In the genomic region with DNA sequence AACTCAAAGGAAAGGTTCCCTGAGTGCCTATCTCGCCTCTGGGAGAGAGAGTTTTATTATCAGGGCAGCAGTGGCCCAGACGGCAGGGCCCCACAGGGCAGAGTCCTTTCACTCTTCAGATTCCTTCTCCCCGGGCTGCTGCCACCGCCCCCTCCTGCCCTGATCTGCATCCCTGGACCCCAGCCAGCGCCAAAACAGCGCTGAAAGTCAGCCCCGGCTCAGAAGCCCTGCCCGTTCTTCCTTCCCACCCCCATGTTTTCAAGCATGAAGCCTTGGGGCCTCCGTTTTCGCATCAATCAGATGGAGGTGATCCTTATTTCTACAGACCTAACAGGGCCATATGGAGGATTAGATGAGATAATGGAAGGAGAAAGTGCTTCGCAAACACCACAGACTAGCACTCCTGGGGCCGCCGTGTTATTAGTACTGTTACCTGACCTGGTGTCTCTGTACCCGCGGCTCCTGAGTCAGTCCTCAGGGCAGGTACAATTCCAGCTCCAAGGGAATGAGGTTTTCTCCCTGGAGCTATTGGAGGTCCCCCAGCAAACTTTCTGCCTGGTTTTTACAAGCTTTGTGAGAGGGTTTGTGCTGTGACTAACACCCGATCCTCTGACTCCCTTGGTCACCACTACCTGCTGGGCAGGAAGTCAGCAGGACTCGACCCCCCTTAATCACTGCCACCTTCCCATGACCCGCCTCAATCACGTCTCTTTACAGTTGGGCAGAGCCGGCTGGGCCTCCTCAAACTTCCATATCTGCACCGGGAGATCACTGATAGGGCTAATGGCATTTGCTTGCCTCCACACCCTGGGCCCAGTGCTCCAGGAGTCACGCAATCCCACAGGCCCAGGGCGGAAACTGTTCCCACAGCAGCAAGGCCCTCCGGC, we compare ENCODE assay signal across 12 cellular contexts. TPM values are rescaled to one million over a fixed set of nuclear protein-coding genes. Genes with fewer than 3 reads are reported as not detected.
DNase-seq lines count a peak whose midpoint lies in the region; ATAC-seq and TF ChIP-seq lines count a peak whose summit lies in the region.
"Had no signal": no experiment of that assay in that cellular context is flagged by ENCODE, and none has a peak within 500 bp of the region (broad histone marks: within the 10 kb centered on the region; RNA-seq: fewer than 3 reads in every experiment).

No MANE protein-coding gene starts in this region.

- no peaks in the 10 kb centered on the region for H3K9me3 ChIP-seq in H9 (ENCODE audit: control insufficient read depth, low read depth, low read length)
- H3K9me3 ChIP-seq in Panc1 (ENCODE audit: control insufficient read depth, insufficient read depth, low read depth, low read length) = no peaks in the 10 kb centered on the region
- H3K9me3 ChIP-seq in Karpas-422 (ENCODE audit: low read length) = no peaks in the 10 kb centered on the region

- BruUV-seq in Panc1 (replicated peaks; lab: Mats Ljungman, UMichigan) = no TSS peak

- no peak overlapping the region for H3K23ac ChIP-seq in H9 (ENCODE audit: insufficient read length, low read depth, low read length)

- H4K8ac ChIP-seq in H9 (replicated peaks; ENCODE audit: insufficient read length, low read depth, low read length) = no peak overlapping the region

- H3K9me3 Mint-ChIP-seq in H9 = no peaks in the 10 kb centered on the region
- H3K9me3 Mint-ChIP-seq in progenitor cell of endocrine pancreas (ENCODE audit: low read depth) = no peaks in the 10 kb centered on the region
- H3K9me3 Mint-ChIP-seq: stimulated activated effector memory CD8-positive, alpha-beta T cell treated with anti-CD3 and anti-CD28 coated beads, Interleukin-12 subunit alpha, Interleukin-12 subunit beta, amount 100 ng/mL, for 72 hours; T-helper 2 cell treated with Interferon-gamma antibody and Interleukin-4, amounts not matched to agents 5 μg/mL and 100 μg/mL, for 36 hours had no signal

- H3K36me3 Mint-ChIP-seq in H9 (ENCODE audit: insufficient read depth in 1 of 3, low read depth in 3 of 3) (no peaks in the 10 kb centered on the region), progenitor cell of endocrine pancreas (ENCODE audit: insufficient read depth) (no peaks in the 10 kb centered on the region)
- H3K36me3 Mint-ChIP-seq: stimulated activated effector memory CD8-positive, alpha-beta T cell treated with anti-CD3 and anti-CD28 coated beads, Interleukin-12 subunit alpha, Interleukin-12 subunit beta, amount 100 ng/mL, for 72 hours had no signal

- no peak overlapping the region for H2BK120ac ChIP-seq in H9 (ENCODE audit: low read depth, low read length, poor library complexity, severe bottlenecking)

- H2AFZ ChIP-seq in H9 (ENCODE audit: low read length) = no peak overlapping the region
- H2AFZ ChIP-seq in Karpas-422 (ENCODE audit: low read length) = no peak overlapping the region

- H3K27ac Mint-ChIP-seq in H9 = peak overlapping the region in 1 of 3 experiments; percentile 20; a peak in 2 of 7 replicates
- H3K27ac Mint-ChIP-seq in progenitor cell of endocrine pancreas = peak overlapping the region; percentile 95
- H3K27ac Mint-ChIP-seq: T-helper 2 cell treated with Interferon-gamma antibody and Interleukin-4, amounts not matched to agents 5 μg/mL and 100 μg/mL, for 36 hours had no signal

- H3K27me3 Mint-ChIP-seq in H9 (ENCODE audit: low read depth) = peaks cover 28% of the 10 kb centered on the region
- no peaks in the 10 kb centered on the region for H3K27me3 Mint-ChIP-seq in progenitor cell of endocrine pancreas

- no peaks in the 10 kb centered on the region for H3K9me2 ChIP-seq in Karpas-422 (replicated peaks; ENCODE audit: insufficient read depth, low read length)

- H3T11ph ChIP-seq in H9 (ENCODE audit: low read length) = no peak overlapping the region

- in situ Hi-C loops in Panc1 (cut with HindIII; ENCODE audit: low pct_unique_long_range_greater_than_20kb, low sequenced_read_pairs) = no loop called here

- H2BK12ac ChIP-seq in H9 (ENCODE audit: insufficient read length, low read depth, low read length) = no peak overlapping the region

- no peaks in the 10 kb centered on the region for H3K23me2 ChIP-seq in H9 (ENCODE audit: insufficient read length, low read depth, low read length, poor library complexity, severe bottlenecking)

- ATAC-seq in Panc1 (peak; percentile 91), foreskin keratinocyte (peak; percentile 66), GM21576 (IDR thresholded peaks at IDR 0.05; ENCODE audit: unreplicated experiment) (no peak), HG02642 (IDR thresholded peaks at IDR 0.05; ENCODE audit: poor library complexity, unreplicated experiment) (no peak)
- ATAC-seq: stimulated activated effector memory CD8-positive, alpha-beta T cell treated with anti-CD3 and anti-CD28 coated beads, Interleukin-12 subunit alpha, Interleukin-12 subunit beta, amount 100 ng/mL, for 72 hours had no signal

- H4K91ac ChIP-seq in H9 (ENCODE audit: insufficient read length, low read depth, low read length) = no peak overlapping the region

- peak; percentile 43 for DNase-seq in H9
- DNase-seq in Panc1 (ENCODE audit: low read depth, low spot score) = peak; percentile 12
- peak; percentile 18 to 42 for DNase-seq in foreskin keratinocyte
- peak; percentile 21 for DNase-seq in progenitor cell of endocrine pancreas (ENCODE audit: low spot score, unreplicated experiment)
- no peak for DNase-seq in Karpas-422
- no peak for DNase-seq in germinal center (ENCODE audit: low spot score)
- DNase-seq: activated CD8-positive, alpha-beta memory T cell treated with anti-CD3 and anti-CD28 coated beads, Interleukin-2, amount 50 U/mL, for 48 hours; NCI-H1048 had no signal

- no peak overlapping the region for H3K4me2 ChIP-seq in H9 (ENCODE audit: insufficient read depth, insufficient read length, low read length)
- no peak overlapping the region for H3K4me2 ChIP-seq in Karpas-422 (ENCODE audit: low read depth, low read length, poor library complexity, severe bottlenecking)

- no peak overlapping the region for H2BK15ac ChIP-seq in H9 (ENCODE audit: low read depth, low read length)

- H4K20me1 ChIP-seq in H9 (ENCODE audit: control insufficient read depth, insufficient read depth, insufficient read length) = no peaks in the 10 kb centered on the region
- no peaks in the 10 kb centered on the region for H4K20me1 ChIP-seq in Karpas-422 (ENCODE audit: insufficient read depth, low read depth, low read length)

- H2AK5ac ChIP-seq in H9 (ENCODE audit: insufficient read length, low read length) = no peak overlapping the region

- no peaks in the 10 kb centered on the region for H3K79me1 ChIP-seq in H9 (ENCODE audit: insufficient read depth, low read depth, low read length, poor library complexity, severe bottlenecking)

- H3K4me1 Mint-ChIP-seq in H9 = peaks cover 21 to 26% of the 10 kb centered on the region in 2 experiments
- H3K4me1 Mint-ChIP-seq in progenitor cell of endocrine pancreas (ENCODE audit: low read depth) = peaks cover 32% of the 10 kb centered on the region
- H3K4me1 Mint-ChIP-seq: stimulated activated effector memory CD8-positive, alpha-beta T cell treated with anti-CD3 and anti-CD28 coated beads, Interleukin-12 subunit alpha, Interleukin-12 subunit beta, amount 100 ng/mL, for 72 hours had no signal

- H2BK20ac ChIP-seq in H9 (ENCODE audit: low read depth, low read length, poor library complexity, severe bottlenecking) = no peak overlapping the region

- no peak for TF ChIP-seq CTCF in H9 (conservative IDR thresholded peaks at IDR 0.05)
- TF ChIP-seq CTCF in Panc1 (IDR thresholded peaks at IDR 0.05) = no peak
- no peak for TF ChIP-seq CTCF in foreskin keratinocyte (conservative IDR thresholded peaks at IDR 0.05)
- no peak for TF ChIP-seq CTCF in progenitor cell of endocrine pancreas (IDR thresholded peaks at IDR 0.05; ENCODE audit: unreplicated experiment)

- H3K36me3 ChIP-seq in Panc1 (ENCODE audit: control insufficient read depth, insufficient read depth, low read length) (no peaks in the 10 kb centered on the region), Karpas-422 (ENCODE audit: insufficient read depth, low read length) (no peaks in the 10 kb centered on the region)

- 0 out of 4 replicates have a peak overlapping the region, but pooled peaks of 1 of the 2 experiments have one; percentile 8 for H3K4me3 ChIP-seq in Panc1 (ENCODE audit: low read depth in 2 of 2, low read length in 2 of 2)
- H3K4me3 ChIP-seq in Karpas-422 (ENCODE audit: low read length) = no peak overlapping the region

- WGBS in H9 (ENCODE audit: extremely low coverage, insufficient read length, low lambda C conversion rate) = no CpG with 5 or more reads among the region's 24 CpGs

- no peak overlapping the region for H2BK5ac ChIP-seq in H9 (ENCODE audit: insufficient read length, low read length)

- H3K9ac ChIP-seq in H9 (ENCODE audit: extremely low read depth, insufficient read length, low read length) (no peak overlapping the region), Karpas-422 (ENCODE audit: low read length) (no peak overlapping the region)

- no peak overlapping the region for H3K18ac ChIP-seq in H9 (ENCODE audit: insufficient read length, low read depth, low read length)

- H3K4me3 Mint-ChIP-seq in H9 (peak overlapping the region in 1 of 2 experiments; percentile 16; a peak in 1 of 5 replicates), progenitor cell of endocrine pancreas (ENCODE audit: low read depth) (peak overlapping the region; percentile 17)
- H3K4me3 Mint-ChIP-seq: stimulated activated effector memory CD8-positive, alpha-beta T cell treated with anti-CD3 and anti-CD28 coated beads, Interleukin-12 subunit alpha, Interleukin-12 subunit beta, amount 100 ng/mL, for 72 hours; T-helper 2 cell treated with Interferon-gamma antibody and Interleukin-4, amounts not matched to agents 5 μg/mL and 100 μg/mL, for 36 hours had no signal

- POLR2A ChIA-PET in Panc1 (lab: Charles Lee) = interaction anchor here (0.6 to 0.9 kb wide), 2 partner anchors 27 to 48 kb away, joined by 3 read pairs; no protein-coding TSS in a partner anchor

- no peak overlapping the region for H3K14ac ChIP-seq in H9 (ENCODE audit: insufficient read depth, low read length)

- no peaks in the 10 kb centered on the region for H3K79me2 ChIP-seq in H9 (ENCODE audit: insufficient read depth, low read length)
- H3K79me2 ChIP-seq in Karpas-422 (ENCODE audit: low read length) = no peaks in the 10 kb centered on the region

- no peak overlapping the region for H3K56ac ChIP-seq in H9 (ENCODE audit: insufficient read length, low read depth, low read length)

- no peak overlapping the region for H3K27ac ChIP-seq in H9 (ENCODE audit: insufficient read length, low read depth, low read length)
- peak overlapping the region; percentile 98 for H3K27ac ChIP-seq in Panc1 (ENCODE audit: low read length)
- H3K27ac ChIP-seq in foreskin keratinocyte = no peak overlapping the region
- no peak overlapping the region for H3K27ac ChIP-seq in Karpas-422 (ENCODE audit: low read length)

- no peak overlapping the region for H4K5ac ChIP-seq in H9 (ENCODE audit: insufficient read length, low read depth, low read length)

- CTCF ChIA-PET in Panc1 (lab: Charles Lee) = no interaction called here

- no peak overlapping the region for H3K4ac ChIP-seq in H9 (ENCODE audit: low read depth, low read length)

- no peaks in the 10 kb centered on the region for H3K4me1 ChIP-seq in H9 (ENCODE audit: insufficient read depth, low read length)
- peaks cover 29% of the 10 kb centered on the region for H3K4me1 ChIP-seq in Panc1 (ENCODE audit: control insufficient read depth, insufficient read depth, low read length)
- H3K4me1 ChIP-seq in foreskin keratinocyte = no peaks in the 10 kb centered on the region
- H3K4me1 ChIP-seq in Karpas-422 (ENCODE audit: low read length) = no peaks in the 10 kb centered on the region

- H3K27me3 ChIP-seq in H9 (ENCODE audit: insufficient read depth, low read length) = no peaks in the 10 kb centered on the region
- H3K27me3 ChIP-seq in Panc1 (ENCODE audit: control insufficient read depth, insufficient read depth, low read length) = no peaks in the 10 kb centered on the region
- peaks cover 35% of the 10 kb centered on the region for H3K27me3 ChIP-seq in foreskin keratinocyte
- no peaks in the 10 kb centered on the region for H3K27me3 ChIP-seq in Karpas-422 (ENCODE audit: low read length)

- intact Hi-C loops in Panc1 (cut with micrococcal nuclease; ENCODE audit: unreplicated experiment) = loop anchor here (2.0 kb wide), 1 partner anchor 34 kb away; no protein-coding TSS in a partner anchor

RNA-seq across cellular contexts. Expression of a gene that starts 39.5 kb away (rescaled TPM):
- total RNA-seq in H9 (2021) (19.4 and 22.0 TPM in 2 replicates), Panc1 (2021; ENCODE audit: unreplicated experiment) (22.0 TPM), foreskin keratinocyte (17.8 and 20.1 TPM in 2 replicates), progenitor cell of endocrine pancreas (33.3 and 33.7 TPM in 2 replicates)
- polyA plus RNA-seq in Panc1 (2012; ENCODE audit: insufficient read length) = 14.9 TPM
- polyA plus RNA-seq in foreskin keratinocyte = 13.3 and 15.6 TPM in 2 replicates
- 19.3 and 28.4 TPM in 2 replicates for total RNA-seq in Karpas-422 (2014; rRNA removed; shearing (Covaris generic); ENCODE audit: low replicate concordance)

Comparison
In these comparisons a context has a peak if more than half of its experiments do, and no peak if none do; other contexts are left out.
1. DNase-seq: peak in H9 (single experiment), Panc1 (single experiment), foreskin keratinocyte (2 of 2) and progenitor cell of endocrine pancreas (single experiment); none in Karpas-422 (single experiment) and germinal center (single experiment).
2. ATAC-seq: peak in Panc1 (single experiment) and foreskin keratinocyte (single experiment); none in GM21576 (single experiment) and HG02642 (single experiment).